In the genomic region with DNA sequence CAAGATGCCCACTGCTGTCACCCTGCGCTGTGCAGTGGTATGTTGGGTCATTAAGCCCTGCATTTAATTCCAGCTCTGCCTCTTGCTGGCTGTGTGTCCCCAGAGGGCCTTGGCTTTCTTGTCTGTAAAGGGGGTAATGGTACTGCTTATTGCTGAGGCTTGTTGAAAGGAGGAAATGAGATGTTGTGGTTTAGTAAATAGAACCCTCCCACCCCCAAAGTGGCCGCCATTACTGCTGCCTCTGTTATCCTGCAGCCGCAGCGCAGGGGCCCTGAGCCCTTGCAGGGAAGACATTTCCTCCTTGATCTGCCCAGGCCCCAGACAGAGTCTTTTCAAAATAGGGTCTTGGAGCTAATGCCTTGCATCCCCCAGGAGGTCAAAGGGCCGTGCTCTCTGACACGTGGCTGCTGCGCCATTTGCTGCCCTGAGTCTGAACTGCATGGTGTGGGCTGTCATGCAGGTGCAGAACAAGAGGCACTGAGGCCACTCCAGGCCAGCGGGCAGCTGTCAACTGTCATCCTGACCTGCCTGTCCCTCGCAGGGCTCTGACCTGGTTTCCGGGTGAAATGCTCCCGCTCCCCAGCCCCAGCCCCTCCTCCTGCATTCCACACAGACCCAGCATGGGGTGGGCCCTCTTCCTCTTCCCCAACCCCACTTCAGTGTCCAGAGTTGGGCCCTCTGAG, we compare ENCODE assay signal across 1 cellular context.
TF ChIP-seq lines count a peak whose summit lies in the region.

No MANE protein-coding gene starts in this region.

TF ChIP-seq in H1, 55 proteins besides CTCF, POLR2A, EP300 and RAD21:
- TF ChIP-seq BRCA1 (IDR thresholded peaks at IDR 0.05; ENCODE audit: low read depth, low read length) (no peak), YY1 (IDR thresholded peaks at IDR 0.05; ENCODE audit: low read depth, low read length) (peak; percentile 25; the same call in 1 of the 2 replicates), RFX5 (IDR thresholded peaks at IDR 0.05; ENCODE audit: borderline replicate concordance, low read depth, low read length) (no peak)
